Comparison of ENCODE assay signal across 12 cellular contexts in genomic region chr3:7504886-7505775, GRCh38.
A peak's percentile ranks its signal among the peaks of the same experiment; 100 is the strongest.
DNase-seq lines count a peak whose midpoint lies in the region; ATAC-seq and TF ChIP-seq lines count a peak whose summit lies in the region.
"Had no signal": no experiment of that assay in that cellular context is flagged by ENCODE, and none has a peak within 500 bp of the region (broad histone marks: within the 10 kb centered on the region; RNA-seq: fewer than 3 reads in every experiment).

No MANE protein-coding gene starts in this region.

- peaks cover 11% of the 10 kb centered on the region for H3K9me3 Mint-ChIP-seq in type B pancreatic cell

- no peaks in the 10 kb centered on the region for H3K27me3 Mint-ChIP-seq in type B pancreatic cell

- intact Hi-C loops in mammary epithelial cell (cut with micrococcal nuclease): no loop called here
- intact Hi-C loops in right cardiac atrium (cut with DNase I): no loop called here

- TF ChIP-seq CTCF in mammary epithelial cell (conservative IDR thresholded peaks at IDR 0.05 in 1 of 2, IDR thresholded peaks at IDR 0.05 in 1 of 2; ENCODE audit: extremely low read depth in 1 of 2, insufficient read depth in 1 of 2, low read depth in 1 of 2, low read length in 2 of 2) (peak in 1 of 2 donors; percentile 25), type B pancreatic cell (conservative IDR thresholded peaks at IDR 0.05) (no peak)

- peaks cover 16% of the 10 kb centered on the region for H3K4me1 Mint-ChIP-seq in type B pancreatic cell (ENCODE audit: unreplicated experiment)

- BruUV-seq in mammary epithelial cell (replicated peaks; lab: Mats Ljungman, UMichigan): no TSS peak

- no peaks in the 10 kb centered on the region for H3K27me3 ChIP-seq in mammary epithelial cell (ENCODE audit: insufficient read depth, low read length)
- H3K27me3 ChIP-seq in right cardiac atrium (ENCODE audit: control insufficient read depth, insufficient read depth): no peaks in the 10 kb centered on the region
- H3K27me3 ChIP-seq: gastrocnemius medialis had no signal

- ATAC-seq in right cardiac atrium: peak; percentile 67 to 96
- ATAC-seq: gastrocnemius medialis had no signal

- peaks cover 47% of the 10 kb centered on the region for H3K4me1 ChIP-seq in mammary epithelial cell (ENCODE audit: insufficient read depth, low read length)
- H3K4me1 ChIP-seq in right cardiac atrium (ENCODE audit: control insufficient read depth, insufficient read depth, low read length): peaks cover 2% of the 10 kb centered on the region
- H3K4me1 ChIP-seq: gastrocnemius medialis had no signal

- CTCF ChIA-PET in mammary epithelial cell (lab: Charles Lee; ENCODE audit: low non-redundant PET): no interaction called here

- DNase-seq in DMS53 (lab: John Stamatoyannopoulos, UW) (peak; percentile 59), DMS53 treated with DMSO at 0.1 percent for 48 hours (lab: John Stamatoyannopoulos, UW; ENCODE audit: unreplicated experiment) (no peak), mammary epithelial cell (peak; percentile 89), right cardiac atrium (peak; percentile 34 to 53 (median 41)), type B pancreatic cell (ENCODE audit: extremely low spot score, unreplicated experiment) (no peak), COR-L47 (lab: John Stamatoyannopoulos, UW) (no peak), hypothalamus (lab: John Stamatoyannopoulos, UW) (no peak)
- DNase-seq in activated effector memory CD4-positive, alpha-beta T cell treated with Interleukin-2 at 50 U/mL for 16 hours: no peak
- DNase-seq: activated CD4-positive, alpha-beta T cell treated with anti-CD3 and anti-CD28 coated beads, Interleukin-2, amount 50 U/mL, for 4 hours; gastrocnemius medialis; NCI-H2107; SHP77 treated with DMSO at 0.1 percent for 48 hours had no signal

- H3K36me3 Mint-ChIP-seq in type B pancreatic cell: no peaks in the 10 kb centered on the region

- no peaks in the 10 kb centered on the region for H4K20me1 ChIP-seq in mammary epithelial cell (ENCODE audit: insufficient read depth, low read length)

- in situ Hi-C loops in mammary epithelial cell (cut with MboI; ENCODE audit: low sequenced_read_pairs in 2 of 2): no loop called here

- H3K9ac ChIP-seq in mammary epithelial cell (ENCODE audit: insufficient read depth, low read length): no peak overlapping the region

- dilution Hi-C loops in mammary epithelial cell (cut with HindIII; ENCODE audit: low sequenced_read_pairs): no loop called here

- H3K36me3 ChIP-seq in mammary epithelial cell (ENCODE audit: insufficient read depth, low read length): no peaks in the 10 kb centered on the region
- H3K36me3 ChIP-seq: gastrocnemius medialis had no signal

- no peaks in the 10 kb centered on the region for H3K9me3 ChIP-seq in mammary epithelial cell (replicated peaks; ENCODE audit: insufficient read depth, low read length)
- H3K9me3 ChIP-seq in right cardiac atrium (ENCODE audit: control insufficient read depth, low read length): no peaks in the 10 kb centered on the region
- H3K9me3 ChIP-seq: gastrocnemius medialis had no signal

- H3K4me3 ChIP-seq in mammary epithelial cell (replicated peaks in 1 of 3; ENCODE audit: insufficient read depth in 1 of 3, low read depth in 2 of 3, low read length in 3 of 3) (no peak overlapping the region), right cardiac atrium (ENCODE audit: low read length) (no peak overlapping the region)
- H3K4me3 ChIP-seq: gastrocnemius medialis had no signal

- WGBS in mammary epithelial cell (ENCODE audit: low coverage, missing lambda C conversion rate): 64% methylated on average over 3 of the region's 3 CpGs
- 81% methylated on average over 3 of the region's 3 CpGs for WGBS in right cardiac atrium

- peak overlapping the region; percentile 38 for H2AFZ ChIP-seq in mammary epithelial cell (ENCODE audit: low read depth, low read length)

- no peaks in the 10 kb centered on the region for H3K79me2 ChIP-seq in mammary epithelial cell (ENCODE audit: insufficient read depth, low read length)

- H3K4me3 Mint-ChIP-seq in type B pancreatic cell: peak overlapping the region; percentile 0

- peak overlapping the region; percentile 67 for H3K27ac ChIP-seq in mammary epithelial cell (ENCODE audit: insufficient read depth, low read depth, low read length)
- peak overlapping the region; percentile 56 for H3K27ac ChIP-seq in right cardiac atrium (ENCODE audit: low read length)
- H3K27ac ChIP-seq: gastrocnemius medialis had no signal

- peak overlapping the region; percentile 42 for H3K4me2 ChIP-seq in mammary epithelial cell (ENCODE audit: insufficient read depth, low read depth, low read length)

- peak overlapping the region; percentile 55 for H3K27ac Mint-ChIP-seq in type B pancreatic cell

Comparison
In these comparisons a context has a peak if more than half of its experiments do, and no peak if none do; other contexts are left out.
1. DNase-seq: peak in DMS53 (single experiment), mammary epithelial cell (single experiment) and right cardiac atrium (3 of 3); none in DMS53 treated with DMSO at 0.1 percent for 48 hours (single experiment), type B pancreatic cell (single experiment), COR-L47 (single experiment), hypothalamus (0 of 51) and activated effector memory CD4-positive, alpha-beta T cell treated with Interleukin-2 at 50 U/mL for 16 hours (single experiment).